ENCODE assay signal across 34 cellular contexts in the genomic region with DNA sequence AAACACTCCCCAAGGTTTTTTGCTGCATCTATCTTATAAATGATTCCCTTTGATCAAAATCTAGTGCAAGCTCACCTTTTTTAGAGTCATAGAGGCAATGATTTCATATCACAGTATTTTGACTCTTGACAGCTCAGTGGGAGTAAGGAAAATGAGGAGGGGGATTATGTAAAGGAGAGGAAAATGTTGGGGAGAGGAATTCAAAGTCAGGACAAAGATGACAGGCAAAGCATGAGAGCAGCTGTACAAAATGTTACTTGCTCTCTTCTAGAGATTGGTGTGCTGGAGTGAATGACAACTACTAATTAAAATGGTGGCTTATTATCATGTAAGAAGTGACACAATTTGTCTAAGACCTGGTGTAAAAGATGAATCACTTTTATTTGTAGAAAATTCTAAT.
"Had no signal": no experiment of that assay in that cellular context is flagged by ENCODE, and none has a peak within 500 bp of the region (broad histone marks: within the 10 kb centered on the region; RNA-seq: fewer than 3 reads in every experiment).

No MANE protein-coding gene starts in this region.

- DNase-seq: Karpas-422, Kasumi-1, KG1, MG63, MM.1S, MV-4-11, NCI-H1048, NCI-H1092, NCI-H1092 treated with DMSO at 0.1 percent for 48 hours, NCI-H1105, NCI-H1105 treated with DMSO at 0.1 percent for 48 hours, NCI-H1417, NCI-H1417 treated with DMSO at 0.1 percent for 48 hours, NCI-H1436, NCI-H1436 treated with DMSO at 0.1 percent for 48 hours, NCI-H146, NCI-H1694, NCI-H1694 treated with DMSO at 0.1 percent for 48 hours, NCI-H187, NCI-H187 treated with DMSO at 0.1 percent for 48 hours, NCI-H1930, NCI-H2029, NCI-H2029 treated with DMSO at 0.1 percent for 48 hours, NCI-H2081, NCI-H2081 treated with DMSO at 0.1 percent for 48 hours, NCI-H2107, NCI-H2171, NCI-H2171 treated with DMSO at 0.1 percent for 48 hours, NCI-H2227 treated with DMSO at 0.1 percent for 48 hours, NCI-H226, NCI-H345, NCI-H446, NCI-H446 treated with DMSO at 0.1 percent for 48 hours had no signal

- H3K27ac ChIP-seq: KMS-11 had no signal
